ENCODE assay signal across 24 cellular contexts in the genomic region with DNA sequence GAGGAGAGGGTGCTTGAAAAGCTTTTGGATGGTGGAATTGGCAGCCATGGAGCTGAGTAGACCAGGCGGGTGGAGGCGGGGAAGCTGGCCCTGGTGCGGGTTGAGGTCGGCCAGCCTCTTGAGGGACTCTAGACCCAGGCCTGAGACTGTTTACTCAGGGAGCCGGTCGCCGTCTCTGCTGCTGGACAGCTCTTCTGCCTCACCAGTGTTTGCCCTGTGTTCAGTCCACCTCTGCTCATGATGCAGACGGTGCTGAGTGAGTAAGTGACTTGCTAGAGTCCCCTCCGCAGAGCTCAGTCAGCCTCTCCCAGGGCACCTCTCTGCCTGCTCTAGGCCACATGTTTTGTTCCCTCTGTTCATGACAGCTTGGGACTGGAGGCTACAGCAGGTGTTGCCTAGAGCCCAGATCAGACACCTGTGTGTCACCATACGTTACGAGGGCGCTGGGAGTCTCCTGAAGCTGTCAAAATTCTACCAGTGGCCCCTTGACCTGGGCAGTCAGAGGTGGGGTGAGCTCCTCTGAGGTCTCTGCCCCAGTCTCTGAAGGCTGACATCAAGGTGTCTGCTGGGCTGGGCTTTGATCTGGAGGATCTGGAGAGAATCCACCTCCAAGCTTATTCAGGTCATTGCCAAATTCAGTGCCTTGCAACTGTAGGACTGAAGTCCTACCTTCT.
DNase-seq lines count a peak whose midpoint lies in the region; ATAC-seq and TF ChIP-seq lines count a peak whose summit lies in the region.
"Had no signal": no experiment of that assay in that cellular context is flagged by ENCODE, and none has a peak within 500 bp of the region (broad histone marks: within the 10 kb centered on the region; RNA-seq: fewer than 3 reads in every experiment).

No MANE protein-coding gene starts in this region.

- intact Hi-C loops in upper lobe of right lung (cut with DNase I): no loop called here

- 54 to 74% methylated on average over 12 of the region's 12 CpGs for WGBS in lung, 2 donors

- H3K27me3 ChIP-seq in lung (ENCODE audit: control insufficient read depth, insufficient read depth) (no peaks in the 10 kb centered on the region), upper lobe of right lung (peaks cover 26% of the 10 kb centered on the region)
- H3K27me3 ChIP-seq: ascending aorta had no signal

- peak; percentile 58 for ATAC-seq in lung (ENCODE audit: insufficient read depth, low FRiP score)
- ATAC-seq in upper lobe of right lung: peak; percentile 85
- ATAC-seq in HG03108 (IDR thresholded peaks at IDR 0.05; ENCODE audit: unreplicated experiment): no peak
- ATAC-seq in GM21528 (IDR thresholded peaks at IDR 0.05; ENCODE audit: low FRiP score, unreplicated experiment): no peak
- ATAC-seq in HG03521 (IDR thresholded peaks at IDR 0.05; ENCODE audit: unreplicated experiment): no peak
- ATAC-seq: naive thymus-derived CD4-positive, alpha-beta T cell; Right ventricle myocardium inferior; WTC11 had no signal

- peak; percentile 54 for DNase-seq in ecto neural progenitor cell (ENCODE audit: low spot score)
- DNase-seq in lung (ENCODE audit: low spot score): peak; percentile 46
- DNase-seq in upper lobe of right lung: peak; percentile 77
- DNase-seq: activated CD8-positive, alpha-beta memory T cell treated with anti-CD3 and anti-CD28 coated beads, Interleukin-2, amount 50 U/mL, for 4 hours; caudate nucleus; CD4-positive, CD25-positive, alpha-beta regulatory T cell; dermis blood vessel endothelial cell; GOT3; naive thymus-derived CD4-positive, alpha-beta T cell; NCI-H1092; NCI-H187 treated with DMSO at 0.1 percent for 48 hours; NCI-H69; retina; stimulated activated CD4-positive, alpha-beta T cell treated with anti-CD3 and anti-CD28 coated beads, Interleukin-4, amount 100 ng/mL, for 24 hours; stimulated activated naive CD4-positive, alpha-beta T cell treated with Interleukin-2 at 50 U/mL for 16 hours; T1000 had no signal

- TF ChIP-seq EP300 in Ishikawa (IDR thresholded peaks at IDR 0.05; ENCODE audit: borderline replicate concordance): no peak

- TF ChIP-seq RAD21 in Ishikawa (IDR thresholded peaks at IDR 0.05; ENCODE audit: low read depth): no peak

- peaks cover 0 to 2% of the 10 kb centered on the region in 2 donors for H3K4me1 ChIP-seq in lung (ENCODE audit: control insufficient read depth in 2 of 2, insufficient read depth in 2 of 2, low read length in 2 of 2)
- no peaks in the 10 kb centered on the region for H3K4me1 ChIP-seq in upper lobe of right lung
- H3K4me1 ChIP-seq: ascending aorta had no signal

- TF ChIP-seq CTCF in lung (IDR thresholded peaks at IDR 0.05; ENCODE audit: control extremely low read depth, extremely low read depth): no peak
- TF ChIP-seq CTCF in upper lobe of right lung (IDR thresholded peaks at IDR 0.05): no peak

- H3K9me3 ChIP-seq in lung (ENCODE audit: control insufficient read depth in 2 of 2, insufficient read depth in 1 of 2, low read length in 1 of 2) (peaks cover 0 to under 1% of the 10 kb centered on the region in 2 donors), upper lobe of right lung (no peaks in the 10 kb centered on the region)
- H3K9me3 ChIP-seq: ascending aorta, thoracic aorta had no signal

- H3K4me3 ChIP-seq in lung (no peak overlapping the region), upper lobe of right lung (no peak overlapping the region)
- H3K4me3 ChIP-seq: ascending aorta, thoracic aorta had no signal

- H3K27ac ChIP-seq in lung (ENCODE audit: low read depth in 1 of 2, low read length in 1 of 2) (no peak overlapping the region), upper lobe of right lung (no peak overlapping the region)
- H3K27ac ChIP-seq: ascending aorta, thoracic aorta had no signal

- H3K36me3 ChIP-seq in lung (ENCODE audit: control insufficient read depth in 2 of 2, insufficient read depth in 2 of 2, low read length in 2 of 2) (no peaks in the 10 kb centered on the region), upper lobe of right lung (no peaks in the 10 kb centered on the region)
- H3K36me3 ChIP-seq: ascending aorta, thoracic aorta had no signal

TF ChIP-seq in Ishikawa, 13 proteins besides CTCF, POLR2A, EP300 and RAD21:
- TF ChIP-seq TAF1 (IDR thresholded peaks at IDR 0.05; ENCODE audit: low read depth) (no peak), MAX (IDR thresholded peaks at IDR 0.05) (no peak), NFIC (IDR thresholded peaks at IDR 0.05) (no peak), REST (IDR thresholded peaks at IDR 0.05; ENCODE audit: low read depth) (peak; percentile 75), ZBTB7A (IDR thresholded peaks at IDR 0.05; ENCODE audit: low read depth) (no peak), YY1 (IDR thresholded peaks at IDR 0.05; ENCODE audit: low read depth) (no peak), EGR1 (IDR thresholded peaks at IDR 0.05) (no peak)

Comparison
In these comparisons a context has a peak if more than half of its experiments do, and no peak if none do; other contexts are left out.
1. ATAC-seq: peak in lung (single experiment) and upper lobe of right lung (single experiment); none in HG03108 (single experiment), GM21528 (single experiment) and HG03521 (single experiment).
2. Peak in every context shown above with its lines, with median percentiles within 50 percentile points of each other: DNase-seq.